31 cellular contexts compared by ENCODE assay signal in the genomic region with DNA sequence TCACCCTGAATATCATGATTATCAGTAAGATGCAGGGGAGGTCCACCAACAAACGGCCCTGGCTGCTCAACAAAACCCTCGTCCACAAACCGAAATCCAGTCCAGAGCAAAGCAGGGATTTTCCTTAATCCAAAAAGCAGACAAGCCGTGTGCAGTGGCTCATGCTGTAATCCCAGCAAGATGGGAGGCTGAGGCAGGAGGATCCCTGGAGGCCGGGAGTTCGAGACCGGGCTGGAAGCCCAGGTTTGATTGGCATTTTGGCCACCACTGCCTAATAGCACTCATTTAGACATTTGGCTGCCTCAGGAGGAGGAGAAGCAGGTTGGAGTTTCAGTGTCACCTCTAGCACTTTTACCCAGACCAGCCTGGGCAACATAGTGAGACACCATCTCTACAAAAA.
DNase-seq lines count a peak whose midpoint lies in the region; TF ChIP-seq lines count a peak whose summit lies in the region.
"Had no signal": no experiment of that assay in that cellular context is flagged by ENCODE, and none has a peak within 500 bp of the region (broad histone marks: within the 10 kb centered on the region; RNA-seq: fewer than 3 reads in every experiment).

No MANE protein-coding gene starts in this region.

- H2BK5ac ChIP-seq in neuronal stem cell (ENCODE audit: low read length), result no peak overlapping the region

- no peak overlapping the region for H3K18ac ChIP-seq in neuronal stem cell (ENCODE audit: low read length)

- H3K36me3 ChIP-seq in Karpas-422 (ENCODE audit: insufficient read depth, low read length) (no peaks in the 10 kb centered on the region), esophagus muscularis mucosa (no peaks in the 10 kb centered on the region), neuronal stem cell (replicated peaks in 1 of 2; ENCODE audit: control insufficient read depth in 2 of 2, insufficient read depth in 2 of 2, low read length in 2 of 2) (no peaks in the 10 kb centered on the region)
- H3K36me3 ChIP-seq: BE2C; BLaER1; BLaER1 treated with 17β-estradiol and CSF1 and Interleukin-3, amounts not matched to agents 10 nM and 100 nM had no signal

- TF ChIP-seq CTCF in esophagus muscularis mucosa (IDR thresholded peaks at IDR 0.05), result no peak
- no peak for TF ChIP-seq CTCF in GM10248 (IDR thresholded peaks at IDR 0.05; ENCODE audit: control extremely low read depth, extremely low read depth, low read depth, missing control alignments)

- H3K27me3 ChIP-seq in Karpas-422 (ENCODE audit: low read length) (no peaks in the 10 kb centered on the region), esophagus muscularis mucosa (no peaks in the 10 kb centered on the region), neuronal stem cell (ENCODE audit: control insufficient read depth in 3 of 3, insufficient read depth in 3 of 3, low read depth in 1 of 3, low read length in 3 of 3) (no peaks in the 10 kb centered on the region)
- H3K27me3 ChIP-seq: BE2C; BLaER1; BLaER1 treated with 17β-estradiol and CSF1 and Interleukin-3, amounts not matched to agents 10 nM and 100 nM had no signal

- POLR2A ChIA-PET in GM10248 (lab: Yijun Ruan, JAX), result no interaction called here

- DNase-seq in Karpas-422 (peak; percentile 23), esophagus muscularis mucosa (ENCODE audit: extremely low spot score) (peak; percentile 55), neuronal stem cell (ENCODE audit: low spot score) (no peak), GM10248 (ENCODE audit: extremely low spot score) (no peak), NCI-H1105 (lab: John Stamatoyannopoulos, UW) (no peak), GOT3 (lab: John Stamatoyannopoulos, UW) (no peak)
- DNase-seq: 8988T; ACHN; AML-193; BE2C; C1 segment of cervical spinal cord; Caco-2; Calu3; CD4-positive, alpha-beta memory T cell; CD4-positive, alpha-beta T cell; CD4-positive, CD25-positive, alpha-beta regulatory T cell; CD8-positive, alpha-beta memory T cell; CD8-positive, alpha-beta T cell; COR-L47; DMS 273 treated with DMSO at 0.1 percent for 48 hours; DMS153; DMS53; DMS79; DMS79 treated with DMSO at 0.1 percent for 48 hours; DND-41; EL had no signal

- TF ChIP-seq POLR2A in esophagus muscularis mucosa (IDR thresholded peaks at IDR 0.05; ENCODE audit: low read depth), result no peak

- H2AFZ ChIP-seq in Karpas-422 (ENCODE audit: low read length) (no peak overlapping the region), neuronal stem cell (ENCODE audit: low read length) (no peak overlapping the region)

- H2BK12ac ChIP-seq in neuronal stem cell (ENCODE audit: low read length), result no peak overlapping the region

- 83% methylated on average over 7 of the region's 7 CpGs for WGBS in esophagus muscularis mucosa
- no CpG with 5 or more reads among the region's 7 CpGs for WGBS in neuronal stem cell (ENCODE audit: extremely low coverage in 2 of 2, insufficient read length in 2 of 2, insufficient replicate concordance in 1 of 2), 2 donors

- no peak overlapping the region for H3K23ac ChIP-seq in neuronal stem cell (ENCODE audit: low read depth, low read length, poor library complexity)

- H3K14ac ChIP-seq in neuronal stem cell (ENCODE audit: low read length), result peak overlapping the region; percentile 9

- intact Hi-C loops in esophagus muscularis mucosa (cut with DNase I), result no loop called here

- no peaks in the 10 kb centered on the region for H3K9me2 ChIP-seq in Karpas-422 (replicated peaks; ENCODE audit: insufficient read depth, low read length)

- CTCF ChIA-PET in GM10248 (lab: Yijun Ruan, JAX), result no interaction called here

- H3K9ac ChIP-seq in Karpas-422 (ENCODE audit: low read length) (no peak overlapping the region), neuronal stem cell (ENCODE audit: low read depth, low read length, poor library complexity) (no peak overlapping the region)
- H3K9ac ChIP-seq: BLaER1; BLaER1 treated with 17β-estradiol and CSF1 and Interleukin-3, amounts not matched to agents 10 nM and 100 nM had no signal

- no peaks in the 10 kb centered on the region for H4K20me1 ChIP-seq in Karpas-422 (ENCODE audit: insufficient read depth, low read depth, low read length)
- H4K20me1 ChIP-seq: BLaER1; BLaER1 treated with 17β-estradiol and CSF1 and Interleukin-3, amounts not matched to agents 10 nM and 100 nM had no signal

- H2AK5ac ChIP-seq in neuronal stem cell (ENCODE audit: low read depth, low read length), result no peak overlapping the region

- H3K4me3 ChIP-seq in Karpas-422 (ENCODE audit: low read length) (no peak overlapping the region), esophagus muscularis mucosa (no peak overlapping the region), neuronal stem cell (ENCODE audit: low read length in 2 of 2) (no peak overlapping the region)
- H3K4me3 ChIP-seq: A549; BLaER1; BLaER1 treated with 17β-estradiol and CSF1 and Interleukin-3, amounts not matched to agents 10 nM and 100 nM had no signal

- no peak overlapping the region for H2BK120ac ChIP-seq in neuronal stem cell (ENCODE audit: low read depth, low read length)

- H3K4me2 ChIP-seq in Karpas-422 (ENCODE audit: low read depth, low read length, poor library complexity, severe bottlenecking) (no peak overlapping the region), neuronal stem cell (ENCODE audit: insufficient read depth, low read length, poor library complexity, severe bottlenecking) (no peak overlapping the region)
- H3K4me2 ChIP-seq: A549; BLaER1; BLaER1 treated with 17β-estradiol and CSF1 and Interleukin-3, amounts not matched to agents 10 nM and 100 nM had no signal

- H3K9me3 ChIP-seq in Karpas-422 (ENCODE audit: low read length) (no peaks in the 10 kb centered on the region), esophagus muscularis mucosa (peaks cover 0 to 2% (median 0%) of the 10 kb centered on the region in 4 donors), neuronal stem cell (replicated peaks in 1 of 2; ENCODE audit: control insufficient read depth in 2 of 2, insufficient read depth in 1 of 2, low read depth in 1 of 2, low read length in 2 of 2) (no peaks in the 10 kb centered on the region)
- H3K9me3 ChIP-seq: A549; BE2C; BLaER1; BLaER1 treated with 17β-estradiol and CSF1 and Interleukin-3, amounts not matched to agents 10 nM and 100 nM; Caco-2 had no signal

- no peak overlapping the region for H2BK15ac ChIP-seq in neuronal stem cell (ENCODE audit: low read length)

- no peak for TF ChIP-seq EP300 in esophagus muscularis mucosa (IDR thresholded peaks at IDR 0.05)

- no peak overlapping the region for H4K8ac ChIP-seq in neuronal stem cell (ENCODE audit: low read depth, low read length)

- no peak overlapping the region for H3K4ac ChIP-seq in neuronal stem cell (ENCODE audit: low read length)

- H4K91ac ChIP-seq in neuronal stem cell (ENCODE audit: low read depth, low read length, poor library complexity), result no peak overlapping the region

- no peak overlapping the region for H3K27ac ChIP-seq in Karpas-422 (ENCODE audit: low read length)
- H3K27ac ChIP-seq in esophagus muscularis mucosa (replicated peaks in 1 of 4), result no peak overlapping the region
- no peak overlapping the region for H3K27ac ChIP-seq in neuronal stem cell (replicated peaks; ENCODE audit: low read length)
- H3K27ac ChIP-seq: 22Rv1; A549; BLaER1; BLaER1 treated with 17β-estradiol and CSF1 and Interleukin-3, amounts not matched to agents 10 nM and 100 nM; C4-2B had no signal

- H3K79me2 ChIP-seq in Karpas-422 (ENCODE audit: low read length), result no peaks in the 10 kb centered on the region

- H3K4me1 ChIP-seq in Karpas-422 (ENCODE audit: low read length) (no peaks in the 10 kb centered on the region), esophagus muscularis mucosa (no peaks in the 10 kb centered on the region), neuronal stem cell (ENCODE audit: control insufficient read depth in 2 of 2, insufficient read depth in 1 of 2, low read depth in 1 of 2, low read length in 2 of 2) (no peaks in the 10 kb centered on the region)
- H3K4me1 ChIP-seq: A549; BE2C; BLaER1 treated with 17β-estradiol and CSF1 and Interleukin-3, amounts not matched to agents 10 nM and 100 nM; Caco-2 had no signal

- no peaks in the 10 kb centered on the region for H3K79me1 ChIP-seq in neuronal stem cell (ENCODE audit: low read depth, low read length)

Comparison
In these comparisons a context has a peak if more than half of its experiments do, and no peak if none do; other contexts are left out.
1. DNase-seq: peak in Karpas-422 (single experiment) and esophagus muscularis mucosa (single experiment); none in neuronal stem cell (single experiment), GM10248 (single experiment), NCI-H1105 (single experiment) and GOT3 (single experiment).